In the genomic region with DNA sequence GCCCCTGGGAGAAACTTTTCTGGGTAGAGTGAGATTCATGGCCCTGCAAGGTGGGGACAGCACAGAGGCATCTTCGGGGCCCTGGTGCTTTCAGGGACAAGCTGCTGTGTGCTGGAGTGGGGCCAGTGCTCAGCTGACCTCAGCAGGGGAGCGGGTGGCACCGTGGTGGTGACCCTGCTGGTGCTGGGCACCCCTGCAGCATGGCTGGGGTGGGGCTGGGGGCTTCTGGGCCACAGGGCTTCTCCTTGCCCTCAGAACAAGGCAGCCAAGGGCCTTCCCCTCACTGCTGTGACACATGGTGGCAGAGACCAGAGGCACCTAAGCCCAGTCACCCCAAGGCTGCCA, we compare ENCODE assay signal across 16 cellular contexts. TPM values are rescaled to one million over a fixed set of nuclear protein-coding genes. Genes with fewer than 3 reads are reported as not detected.
DNase-seq lines count a peak whose midpoint lies in the region; ATAC-seq and TF ChIP-seq lines count a peak whose summit lies in the region.
"Had no signal": no experiment of that assay in that cellular context is flagged by ENCODE, and none has a peak within 500 bp of the region (broad histone marks: within the 10 kb centered on the region; RNA-seq: fewer than 3 reads in every experiment).

No MANE protein-coding gene starts in this region.

- in situ Hi-C loops in GM23248 (cut with MboI) = no loop called here

- peak overlapping the region; percentile 5 for H3K18ac ChIP-seq in mesendoderm (ENCODE audit: low read length)

- H2AK5ac ChIP-seq in mesendoderm (ENCODE audit: low read length) = peak overlapping the region; percentile 55

- no peak overlapping the region for H3K4me3 ChIP-seq in AG04450 (ENCODE audit: low read depth, low read length)
- no peak overlapping the region for H3K4me3 ChIP-seq in GM23248
- peak overlapping the region; percentile 16 for H3K4me3 ChIP-seq in adipocyte (ENCODE audit: low read length)
- H3K4me3 ChIP-seq in mesendoderm (ENCODE audit: low read length) = no peak overlapping the region
- H3K4me3 ChIP-seq: GM12878, thoracic aorta had no signal

- H4K8ac ChIP-seq in mesendoderm (ENCODE audit: low read depth, low read length) = no peak overlapping the region

- H3K23ac ChIP-seq in mesendoderm (ENCODE audit: low read length) = peak overlapping the region; percentile 95

- H3F3A ChIP-seq in GM23248 (ENCODE audit: insufficient read depth) = peaks cover 13% of the 10 kb centered on the region

- peak overlapping the region; percentile 47 for H3K27ac ChIP-seq in AG04450 (ENCODE audit: low read depth, low read length)
- H3K27ac ChIP-seq in GM23248 = no peak overlapping the region
- no peak overlapping the region for H3K27ac ChIP-seq in mesendoderm (ENCODE audit: low read depth, low read length)
- H3K27ac ChIP-seq: C4-2B, foreskin keratinocyte, thoracic aorta had no signal

- WGBS in GM23248 (ENCODE audit: low coverage in 1 of 2, low lambda C conversion rate in 2 of 2, missing lambda C conversion rate in 2 of 2), 2 experiments = 28 to 36% methylated on average over 3 of the region's 3 CpGs
- no CpG with 5 or more reads among the region's 3 CpGs for WGBS in mesendoderm (ENCODE audit: extremely low coverage, insufficient coverage, low lambda C conversion rate)

- H3K4me1 ChIP-seq in GM23248 (ENCODE audit: insufficient read depth) (peaks cover 42% of the 10 kb centered on the region), adipocyte (ENCODE audit: control insufficient read depth, insufficient read depth, low read length) (peaks cover 43% of the 10 kb centered on the region), mesendoderm (ENCODE audit: control insufficient read depth, low read depth, low read length) (peaks cover 12% of the 10 kb centered on the region)

- CTCF ChIA-PET in AG04450 (lab: Charles Lee) = no interaction called here

- ATAC-seq in HG02870 (IDR thresholded peaks at IDR 0.05; ENCODE audit: unreplicated experiment) = no peak
- no peak for ATAC-seq in stimulated activated naive CD8-positive, alpha-beta T cell treated with anti-CD3 and anti-CD28 coated beads, Interleukin-15, Interleukin-2, amounts not matched to agents 100 U/mL and 50 U/mL, for 24 hours
- ATAC-seq: foreskin keratinocyte, GM12878 had no signal

- H4K20me1 ChIP-seq in GM23248 (ENCODE audit: insufficient read depth) = no peaks in the 10 kb centered on the region

- H2BK120ac ChIP-seq in mesendoderm (ENCODE audit: low read depth, low read length) = no peak overlapping the region

- TF ChIP-seq CTCF in AG04450 (IDR thresholded peaks at IDR 0.05; ENCODE audit: low read depth, low read length) = no peak

- peak overlapping the region; percentile 38 for H3K4me2 ChIP-seq in GM23248 (ENCODE audit: unreplicated experiment)
- no peak overlapping the region for H3K4me2 ChIP-seq in mesendoderm (ENCODE audit: low read length)

- H3K27me3 ChIP-seq in AG04450 (ENCODE audit: control insufficient read depth, insufficient read depth, low read length) = no peaks in the 10 kb centered on the region
- H3K27me3 ChIP-seq in GM23248 (replicated peaks; ENCODE audit: insufficient read depth) = no peaks in the 10 kb centered on the region
- H3K27me3 ChIP-seq in adipocyte (replicated peaks; ENCODE audit: control insufficient read depth, insufficient read depth, low read length) = no peaks in the 10 kb centered on the region
- H3K27me3 ChIP-seq in mesendoderm (ENCODE audit: insufficient read depth, low read length, poor library complexity) = no peaks in the 10 kb centered on the region
- H3K27me3 ChIP-seq: foreskin keratinocyte had no signal

- H3K9me3 ChIP-seq in AG04450 (ENCODE audit: control insufficient read depth, insufficient read depth, low read length) = no peaks in the 10 kb centered on the region; the same call in 1 of the 2 replicates
- no peaks in the 10 kb centered on the region for H3K9me3 ChIP-seq in GM23248 (ENCODE audit: low read depth)
- H3K9me3 ChIP-seq in adipocyte (ENCODE audit: control insufficient read depth, low read length) = no peaks in the 10 kb centered on the region
- H3K9me3 ChIP-seq: thoracic aorta had no signal

- POLR2A ChIA-PET in AG04450 (lab: Yijun Ruan, JAX) = interaction anchor here (1.7 kb wide), 1 partner anchor 13 kb away, joined by 5 read pairs; no protein-coding TSS in a partner anchor

- H2BK5ac ChIP-seq in mesendoderm (ENCODE audit: low read length) = peak overlapping the region; percentile 87

- H3K36me3 ChIP-seq in GM23248 (ENCODE audit: low read depth) (no peaks in the 10 kb centered on the region), adipocyte (ENCODE audit: control insufficient read depth, insufficient read depth, low read length, severe bottlenecking) (no peaks in the 10 kb centered on the region), mesendoderm (ENCODE audit: control insufficient read depth, insufficient read depth, low read length) (no peaks in the 10 kb centered on the region)

- peak overlapping the region; percentile 66 for H3K56ac ChIP-seq in mesendoderm (ENCODE audit: low read length)

- H3K9ac ChIP-seq in GM23248 = peak overlapping the region; percentile 41
- H3K9ac ChIP-seq in adipocyte (ENCODE audit: low read length) = peak overlapping the region; percentile 51
- peak overlapping the region; percentile 57 for H3K9ac ChIP-seq in mesendoderm (ENCODE audit: low read length)

- peak overlapping the region; percentile 58 for H3K4ac ChIP-seq in mesendoderm (ENCODE audit: low read depth, low read length)

- H3K79me1 ChIP-seq in mesendoderm (ENCODE audit: low read length) = peaks cover 3% of the 10 kb centered on the region

- H2BK15ac ChIP-seq in mesendoderm (replicated peaks; ENCODE audit: low read depth) = no peak overlapping the region

- H4K5ac ChIP-seq in mesendoderm (ENCODE audit: low read length) = no peak overlapping the region

- H3K79me2 ChIP-seq in GM23248 (ENCODE audit: insufficient read depth) (0 out of 2 replicates have a peak, but pooled peaks cover 12% of the 10 kb centered on the region), mesendoderm (ENCODE audit: control insufficient read depth, insufficient read depth, low read length) (peaks cover 5% of the 10 kb centered on the region)

- no peak overlapping the region for H2AFZ ChIP-seq in GM23248

- H3K9me2 ChIP-seq in GM23248 (ENCODE audit: insufficient read depth) = no peaks in the 10 kb centered on the region

- DNase-seq in AG04450 (ENCODE audit: low read depth, low spot score) = no peak
- DNase-seq in GM23248 = peak; percentile 25
- DNase-seq in adipocyte (ENCODE audit: low read depth) = no peak
- DNase-seq in mesendoderm = no peak
- DNase-seq in NCI-H2081 treated with DMSO at 0.1 percent for 48 hours (lab: John Stamatoyannopoulos, UW) = no peak
- DNase-seq in SK-N-DZ (ENCODE audit: low spot score) = no peak
- DNase-seq in stimulated activated naive CD8-positive, alpha-beta T cell treated with anti-CD3 and anti-CD28 coated beads, Interleukin-15, Interleukin-2, amounts not matched to agents 100 U/mL and 50 U/mL, for 24 hours = no peak
- DNase-seq: effector memory CD4-positive, alpha-beta T cell; foreskin keratinocyte; NCI-H1048; NCI-H2171 treated with DMSO at 0.1 percent for 48 hours; NK-92 treated with Interleukin-12 subunit alpha and Interleukin-12 subunit beta, amount 100 ng/mL, for 24 hours had no signal

RNA-seq across cellular contexts. Expression of gene GNB1L, which starts 24.9 kb away (rescaled TPM):
- polyA plus RNA-seq in AG04450 (2011; rRNA removed) (1.3 and 1.6 TPM in 2 replicates), GM23248 (2016; fragmentation: Nextera tagmentation; extraction: Ambion mirVana) (13.6 and 14.3 TPM in 2 replicates)
- polyA minus RNA-seq in AG04450 (2011; rRNA and poly(A)+ RNA removed) = 0.43 and 0.46 TPM in 2 replicates
- total RNA-seq in GM23248 (2014; rRNA removed; shearing (Covaris generic)) = 16.5 and 22.5 TPM in 2 replicates
- polyA plus RNA-seq in mesendoderm (2013, experiment 1 of 2) = 4.7 TPM
- 4.2 TPM for polyA plus RNA-seq in mesendoderm (2013, experiment 2 of 2)
- polyA plus RNA-seq in SK-N-DZ (2014; cell fraction: cytosol; rRNA removed) = 10.7 and 14.6 TPM in 2 replicates
- polyA plus RNA-seq in SK-N-DZ (2014; cell fraction: nucleus; rRNA removed) = 7.8 and 8.6 TPM in 2 replicates

RNA-seq across cellular contexts. Expression of gene RTL10, which starts 24.9 kb away (rescaled TPM):
- 9.5 and 13.1 TPM in 2 replicates for polyA plus RNA-seq in AG04450 (2011; rRNA removed)
- polyA minus RNA-seq in AG04450 (2011; rRNA and poly(A)+ RNA removed) = 18.6 and 21.3 TPM in 2 replicates
- total RNA-seq in GM23248 (2014; rRNA removed; shearing (Covaris generic)) = 11.9 and 14.2 TPM in 2 replicates
- 22.8 and 23.8 TPM in 2 replicates for polyA plus RNA-seq in GM23248 (2016; fragmentation: Nextera tagmentation; extraction: Ambion mirVana)
- 7.4 TPM for polyA plus RNA-seq in mesendoderm (2013, experiment 1 of 2)
- 7.6 TPM for polyA plus RNA-seq in mesendoderm (2013, experiment 2 of 2)
- 11.0 and 14.0 TPM in 2 replicates for polyA plus RNA-seq in SK-N-DZ (2014; cell fraction: cytosol; rRNA removed)
- polyA plus RNA-seq in SK-N-DZ (2014; cell fraction: nucleus; rRNA removed) = 10.2 and 16.6 TPM in 2 replicates
